ENCODE assay signal across 9 cellular contexts in the genomic region with DNA sequence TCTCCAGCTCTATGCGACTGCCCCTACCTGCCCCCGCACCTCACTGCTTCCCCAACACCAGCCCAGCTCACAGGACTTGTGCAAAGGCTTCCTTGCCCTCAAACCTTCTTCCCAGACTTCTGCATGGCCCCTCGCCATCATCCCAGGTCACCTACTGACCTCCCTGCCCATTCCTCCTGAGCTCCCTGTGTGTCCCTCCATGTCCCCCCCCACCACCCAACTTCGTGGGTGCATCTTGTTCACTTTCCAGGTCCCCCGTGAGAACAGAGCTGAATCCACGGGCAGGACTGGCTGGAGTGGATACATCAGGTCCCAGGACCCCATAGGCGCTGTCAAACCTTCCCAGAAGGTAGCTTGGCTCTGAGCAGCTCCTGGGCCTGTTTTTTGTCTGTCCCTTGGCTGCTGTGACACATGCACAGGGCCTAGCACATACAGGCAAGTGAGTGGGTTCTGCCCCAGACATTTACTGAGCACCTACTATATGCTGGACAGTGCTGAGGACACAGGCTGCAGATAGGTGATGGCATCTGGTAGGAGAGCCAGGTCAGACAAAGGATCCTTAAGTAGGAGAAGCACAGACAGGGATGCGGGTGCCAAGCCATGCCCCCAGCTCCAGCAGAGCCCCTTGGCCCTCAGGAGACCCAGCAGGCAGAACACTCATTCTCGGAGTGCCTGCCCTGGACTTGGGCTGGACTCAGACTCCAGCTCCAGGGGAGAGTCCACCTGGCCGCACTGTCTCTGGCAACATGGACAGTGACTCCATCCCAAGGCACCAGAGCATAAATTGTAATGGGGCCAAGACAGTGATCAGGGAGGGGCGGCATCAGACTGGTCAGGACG. TPM values are rescaled to one million over a fixed set of nuclear protein-coding genes. Genes with fewer than 3 reads are reported as not detected.
DNase-seq lines count a peak whose midpoint lies in the region; ATAC-seq and TF ChIP-seq lines count a peak whose summit lies in the region.
"Had no signal": no experiment of that assay in that cellular context is flagged by ENCODE, and none has a peak within 500 bp of the region (broad histone marks: within the 10 kb centered on the region; RNA-seq: fewer than 3 reads in every experiment).

No MANE protein-coding gene starts in this region.

- no peak for TF ChIP-seq POLR2A in tibial nerve (IDR thresholded peaks at IDR 0.05)

- peaks cover 30% of the 10 kb centered on the region for H3K36me3 ChIP-seq in muscle layer of colon (ENCODE audit: insufficient read depth, low read length)
- H3K36me3 ChIP-seq in tibial nerve, result peaks cover 0 to 44% (median 0%) of the 10 kb centered on the region in 3 donors
- H3K36me3 ChIP-seq: HAP-1 had no signal

- DNase-seq in activated CD4-positive, alpha-beta T cell treated with anti-CD3 and anti-CD28 coated beads, Interleukin-2, amount 10 ng/mL, durations not matched to agents 24 days and 14 days, result no peak
- DNase-seq in activated CD4-positive, alpha-beta T cell treated with anti-CD3 and anti-CD28 coated beads for 4 hours, result no peak
- DNase-seq in cerebellar cortex (ENCODE audit: low spot score) (peak; percentile 43), tibial nerve (ENCODE audit: low spot score in 2 of 2) (no peak), UCSD-AML1 (lab: John Stamatoyannopoulos, UW; ENCODE audit: unreplicated experiment) (no peak), NCI-H2081 (lab: John Stamatoyannopoulos, UW) (no peak)

- H3K9me3 ChIP-seq in muscle layer of colon (ENCODE audit: low read length) (no peaks in the 10 kb centered on the region), tibial nerve (no peaks in the 10 kb centered on the region)
- H3K9me3 ChIP-seq: HAP-1 had no signal

- H3K4me1 Mint-ChIP-seq in activated CD4-positive, alpha-beta T cell treated with anti-CD3 and anti-CD28 coated beads, Interleukin-2, amount 10 ng/mL, durations not matched to agents 24 days and 14 days, result peaks cover 24% of the 10 kb centered on the region

- no peak for ATAC-seq in HG03442 (IDR thresholded peaks at IDR 0.05; ENCODE audit: unreplicated experiment)

- H3K4me1 ChIP-seq in muscle layer of colon (ENCODE audit: insufficient read depth, low read length) (peaks cover 26% of the 10 kb centered on the region), tibial nerve (peaks cover 0 to 37% (median 26%) of the 10 kb centered on the region in 4 donors)
- H3K4me1 ChIP-seq: HAP-1 had no signal

- H3K36me3 Mint-ChIP-seq in activated CD4-positive, alpha-beta T cell treated with anti-CD3 and anti-CD28 coated beads, Interleukin-2, amount 10 ng/mL, durations not matched to agents 24 days and 14 days (ENCODE audit: low read depth), result peaks cover 35% of the 10 kb centered on the region

- intact Hi-C loops in activated CD4-positive, alpha-beta T cell treated with anti-CD3 and anti-CD28 coated beads, Interleukin-2, amount 10 ng/mL, durations not matched to agents 24 days and 14 days (cut with micrococcal nuclease), result no loop called here

- TF ChIP-seq EP300 in tibial nerve (IDR thresholded peaks at IDR 0.05), result no peak

- no peaks in the 10 kb centered on the region for H3K27me3 Mint-ChIP-seq in activated CD4-positive, alpha-beta T cell treated with anti-CD3 and anti-CD28 coated beads, Interleukin-2, amount 10 ng/mL, durations not matched to agents 24 days and 14 days

- 90 to 91% methylated on average over 11 to 12 of the region's 12 CpGs for WGBS in tibial nerve, 2 donors

- H3K9me3 Mint-ChIP-seq in activated CD4-positive, alpha-beta T cell treated with anti-CD3 and anti-CD28 coated beads, Interleukin-2, amount 10 ng/mL, durations not matched to agents 24 days and 14 days, result no peaks in the 10 kb centered on the region

- H3K27ac ChIP-seq in muscle layer of colon (ENCODE audit: low read depth, low read length), result peak overlapping the region; percentile 76
- peak overlapping the region in 3 of 4 donors; percentile 23 to 70 (median 55) for H3K27ac ChIP-seq in tibial nerve

- no peak overlapping the region for H3K4me3 ChIP-seq in muscle layer of colon (ENCODE audit: low read depth in 1 of 2, low read length in 2 of 2)
- H3K4me3 ChIP-seq in tibial nerve, result no peak overlapping the region
- H3K4me3 ChIP-seq: HAP-1 had no signal

- H3K27me3 ChIP-seq in muscle layer of colon (ENCODE audit: control insufficient read depth in 1 of 2, insufficient read depth in 2 of 2, low read length in 2 of 2), result no peaks in the 10 kb centered on the region
- H3K27me3 ChIP-seq in tibial nerve, result no peaks in the 10 kb centered on the region

- H3K27ac Mint-ChIP-seq in activated CD4-positive, alpha-beta T cell treated with anti-CD3 and anti-CD28 coated beads, Interleukin-2, amount 10 ng/mL, durations not matched to agents 24 days and 14 days, result peak overlapping the region; percentile 48

- no peak for TF ChIP-seq CTCF in tibial nerve (IDR thresholded peaks at IDR 0.05)

- no peak overlapping the region for H3K4me3 Mint-ChIP-seq in activated CD4-positive, alpha-beta T cell treated with anti-CD3 and anti-CD28 coated beads, Interleukin-2, amount 10 ng/mL, durations not matched to agents 24 days and 14 days

- H3K9ac ChIP-seq in muscle layer of colon (ENCODE audit: low read length), result no peak overlapping the region

RNA-seq across cellular contexts. Expression of gene NINJ1, which starts 15.0 kb away (rescaled TPM):
- 103 and 110 TPM in 2 replicates for total RNA-seq in activated CD4-positive, alpha-beta T cell treated with anti-CD3 and anti-CD28 coated beads, Interleukin-2, amount 10 ng/mL, durations not matched to agents 24 days and 14 days
- 10 to 100 TPM; 48.2 to 98.8 (median 72.9) TPM for total RNA-seq in tibial nerve

RNA-seq across cellular contexts. Expression of gene CARD19, which starts 23.1 kb away (rescaled TPM):
- total RNA-seq in activated CD4-positive, alpha-beta T cell treated with anti-CD3 and anti-CD28 coated beads, Interleukin-2, amount 10 ng/mL, durations not matched to agents 24 days and 14 days, result 44.0 TPM in 2 replicates
- total RNA-seq in tibial nerve, result 10 to 100 TPM; 53.4 to 93.6 (median 60.7) TPM
